17 cellular contexts compared by ENCODE assay signal in genomic region chr13:114167445-114167844, GRCh38. TPM values are rescaled to one million over a fixed set of nuclear protein-coding genes. Genes with fewer than 3 reads are reported as not detected.
DNase-seq lines count a peak whose midpoint lies in the region; ATAC-seq, FAIRE-seq and TF ChIP-seq lines count a peak whose summit lies in the region.
"Had no signal": no experiment of that assay in that cellular context is flagged by ENCODE, and none has a peak within 500 bp of the region (broad histone marks: within the 10 kb centered on the region; RNA-seq: fewer than 3 reads in every experiment).

No MANE protein-coding gene starts in this region.

- H3K9ac ChIP-seq in colonic mucosa (ENCODE audit: low read depth in 2 of 2, low read length in 2 of 2): no peak overlapping the region

- H3K36me3 ChIP-seq in A673 (ENCODE audit: insufficient read depth, low read length, poor library complexity, severe bottlenecking) (no peaks in the 10 kb centered on the region), left lung (no peaks in the 10 kb centered on the region), colonic mucosa (no peaks in the 10 kb centered on the region), BE2C (no peaks in the 10 kb centered on the region), vagina (no peaks in the 10 kb centered on the region)
- H3K36me3 ChIP-seq: uterus had no signal

- intact Hi-C loops in A673 (cut with micrococcal nuclease; ENCODE audit: unreplicated experiment): no loop called here
- intact Hi-C loops in left lung (cut with DNase I): no loop called here
- intact Hi-C loops in colonic mucosa (cut with DNase I): no loop called here
- intact Hi-C loops in vagina (cut with DNase I): no loop called here

- peaks cover 4% of the 10 kb centered on the region for H3K36me3 Mint-ChIP-seq in T-cell

- no TSS peak for BruUV-seq in A673 (replicated peaks; lab: Mats Ljungman, UMichigan)

- H3K27me3 ChIP-seq in A673 (replicated peaks; ENCODE audit: insufficient read depth, low read depth, low read length, poor library complexity): no peaks in the 10 kb centered on the region
- H3K27me3 ChIP-seq in left lung: peaks cover 0 to 18% of the 10 kb centered on the region in 2 donors
- no peaks in the 10 kb centered on the region for H3K27me3 ChIP-seq in colonic mucosa
- H3K27me3 ChIP-seq in BE2C: no peaks in the 10 kb centered on the region
- H3K27me3 ChIP-seq in vagina: no peaks in the 10 kb centered on the region
- H3K27me3 ChIP-seq: uterus had no signal

- H3K4me3 ChIP-seq in A673 (ENCODE audit: low read depth, low read length, poor library complexity, severe bottlenecking) (no peak overlapping the region), left lung (no peak overlapping the region), colonic mucosa (no peak overlapping the region), BE2C (ENCODE audit: low read depth, low read length) (no peak overlapping the region), vagina (no peak overlapping the region)
- H3K4me3 ChIP-seq: GM23338, uterus had no signal

- POLR2A ChIA-PET in A673 (lab: Charles Lee; ENCODE audit: low non-redundant PET) (no interaction called here), T-cell (lab: Charles Lee) (interaction anchor here in 1 of 2 donors (0.6 kb wide), 1 partner anchor 57 kb away, joined by 4 read pairs; no protein-coding TSS in a partner anchor)

- peak overlapping the region in 1 of 3 donors; percentile 51 for H3K4me3 Mint-ChIP-seq in T-cell
- H3K4me3 Mint-ChIP-seq: GM23338 had no signal

- CTCF ChIA-PET in A673 (lab: Charles Lee): no interaction called here
- CTCF ChIA-PET in T-cell (lab: Charles Lee): interaction anchor here in 1 of 2 donors (0.6 kb wide), 1 partner anchor 38 kb away, joined by 4 read pairs; no protein-coding TSS in a partner anchor

- peaks cover 4 to 6% (median 4%) of the 10 kb centered on the region in 3 donors for H3K9me3 Mint-ChIP-seq in T-cell
- H3K9me3 Mint-ChIP-seq: GM23338 had no signal

- peak in 2 of 4 experiments; percentile 32 to 79 for ATAC-seq in T-cell (replicated peaks in 1 of 4)
- peak; percentile 54 for ATAC-seq in left lung
- no peak for ATAC-seq in GM21723 (IDR thresholded peaks at IDR 0.05; ENCODE audit: unreplicated experiment)
- ATAC-seq: GM23338 had no signal

- peak overlapping the region; percentile 46 to 77 for H3K27ac Mint-ChIP-seq in T-cell
- H3K27ac Mint-ChIP-seq: GM23338 had no signal

- H3K27ac ChIP-seq in A673 (ENCODE audit: low read depth, low read length, poor library complexity, severe bottlenecking): peak overlapping the region; percentile 23
- H3K27ac ChIP-seq in left lung: no peak overlapping the region
- no peak overlapping the region for H3K27ac ChIP-seq in colonic mucosa
- no peak overlapping the region for H3K27ac ChIP-seq in vagina
- H3K27ac ChIP-seq: uterus had no signal

- H3K9me3 ChIP-seq in A673 (ENCODE audit: low read depth, low read length, poor library complexity, severe bottlenecking) (peaks cover 7% of the 10 kb centered on the region), left lung (peaks cover 0 to 14% of the 10 kb centered on the region in 2 donors), colonic mucosa (no peaks in the 10 kb centered on the region), BE2C (no peaks in the 10 kb centered on the region), vagina (no peaks in the 10 kb centered on the region)
- H3K9me3 ChIP-seq: uterus had no signal

- TF ChIP-seq POLR2A in GM12891 (IDR thresholded peaks at IDR 0.05; ENCODE audit: low read depth, low read length) (no peak), vagina (IDR thresholded peaks at IDR 0.05) (no peak)

- no peak for TF ChIP-seq CTCF in A673 (conservative IDR thresholded peaks at IDR 0.05; ENCODE audit: low read depth, low read length)
- no peak for TF ChIP-seq CTCF in left lung (IDR thresholded peaks at IDR 0.05)
- no peak for TF ChIP-seq CTCF in colonic mucosa (IDR thresholded peaks at IDR 0.05)
- no peak for TF ChIP-seq CTCF in BE2C (IDR thresholded peaks at IDR 0.05; ENCODE audit: low read depth, low read length)
- TF ChIP-seq CTCF in vagina (IDR thresholded peaks at IDR 0.05): no peak

- peaks cover 56 to 60% (median 58%) of the 10 kb centered on the region in 3 donors for H3K4me1 Mint-ChIP-seq in T-cell
- H3K4me1 Mint-ChIP-seq: GM23338 had no signal

- no peak for FAIRE-seq in GM12891 (lab: Jason Lieb, UNC)
- FAIRE-seq: GM19239 had no signal

- H3K27me3 Mint-ChIP-seq in T-cell: no peaks in the 10 kb centered on the region

- DNase-seq in A673 (ENCODE audit: low spot score) (peak; percentile 50), GM12891 (ENCODE audit: insufficient read length, low spot score) (no peak), T-cell (peak in 1 of 34 experiments; percentile 29), left lung (no peak), colonic mucosa (no peak), BE2C (no peak), vagina (ENCODE audit: extremely low spot score in 2 of 2) (no peak)
- DNase-seq: EL, Kasumi-1, NCI-H2081 had no signal

- H3K4me1 ChIP-seq in A673 (ENCODE audit: insufficient read depth, low read length, poor library complexity, severe bottlenecking): peaks cover under 1% of the 10 kb centered on the region
- H3K4me1 ChIP-seq in left lung: peaks cover 9 to 15% of the 10 kb centered on the region in 2 donors
- peaks cover 3% of the 10 kb centered on the region for H3K4me1 ChIP-seq in colonic mucosa
- H3K4me1 ChIP-seq in BE2C: peaks cover 5% of the 10 kb centered on the region; the same call in 1 of the 2 replicates
- peaks cover 14% of the 10 kb centered on the region for H3K4me1 ChIP-seq in vagina
- H3K4me1 ChIP-seq: uterus had no signal

TF ChIP-seq in GM12891, 5 proteins besides CTCF, POLR2A, EP300 and RAD21:
- TF ChIP-seq SPI1 (IDR thresholded peaks at IDR 0.05; ENCODE audit: low read depth, low read length): 0 out of 2 replicates have a peak, but pooled peaks have one; percentile 17
- no peak for TF ChIP-seq POLR2AphosphoS5 (IDR thresholded peaks at IDR 0.05; ENCODE audit: low read depth, low read length)
TF ChIP-seq in GM12891: peak in this region for 1.

RNA-seq across cellular contexts. Expression of gene CFAP97D2, which starts 11.6 kb away (rescaled TPM):
- total RNA-seq in A673 (2021): not detected in 2 replicates
- polyA plus RNA-seq in GM12891 (2012; ENCODE audit: low read depth, missing spikeins): not detected
- total RNA-seq in T-cell: 1 to 10 TPM in 3 of 5 donors, under 1 TPM in 2; 0.92 to 4.5 (median 2.6) TPM
- 1 to 10 TPM in 1 of 2 donors, not detected in 1; 1.5 TPM for total RNA-seq in left lung
- not detected for total RNA-seq in colonic mucosa
- not detected for polyA plus RNA-seq in BE2C (2012; ENCODE audit: insufficient read depth, insufficient read length, low read depth)
- total RNA-seq in vagina: not detected
- total RNA-seq: dermis microvascular lymphatic vessel endothelial cell, GM23338, mucosa of gallbladder, pulmonary artery endothelial cell, uterus had no signal
- polyA plus RNA-seq: GM23338 had no signal

RNA-seq across cellular contexts. Expression of gene RASA3, which starts 35.0 kb away (rescaled TPM):
- total RNA-seq in A673 (2021): 22.1 and 24.1 TPM in 2 replicates
- polyA plus RNA-seq in GM12891 (2012; ENCODE audit: low read depth, missing spikeins): 13.4 TPM
- 100 to 1,000 TPM; 223 to 267 (median 238) TPM for total RNA-seq in T-cell
- 10 to 100 TPM; 14.5 to 22.2 TPM for total RNA-seq in left lung
- 1 to 10 TPM; 4.4 to 7.2 TPM for total RNA-seq in colonic mucosa
- 5.1 TPM for polyA plus RNA-seq in BE2C (2012; ENCODE audit: insufficient read depth, insufficient read length, low read depth)
- 19.6 TPM for total RNA-seq in vagina
